Comparison of ENCODE assay signal across 20 cellular contexts in the genomic region with DNA sequence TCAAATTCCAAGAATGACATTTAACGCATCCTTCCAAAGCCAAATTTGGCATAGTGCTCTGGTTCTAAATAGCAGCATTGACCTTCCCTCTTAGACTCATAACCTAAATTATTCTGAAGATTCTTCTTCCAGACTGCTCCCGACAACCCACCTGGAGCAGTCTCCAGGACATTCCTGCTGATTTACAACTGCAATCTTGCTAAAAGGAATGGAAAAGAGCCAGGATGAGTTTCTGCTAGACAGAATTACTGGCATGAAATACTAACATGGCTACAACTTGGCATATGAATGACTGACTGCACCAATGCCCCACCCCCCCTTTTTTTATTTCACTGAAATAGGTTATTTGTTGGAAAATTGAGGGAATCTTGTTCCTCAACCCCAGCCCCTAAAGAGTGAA. TPM values are rescaled to one million over a fixed set of nuclear protein-coding genes. Genes with fewer than 3 reads are reported as not detected.
"Had no signal": no experiment of that assay in that cellular context is flagged by ENCODE, and none has a peak within 500 bp of the region (broad histone marks: within the 10 kb centered on the region; RNA-seq: fewer than 3 reads in every experiment).

No MANE protein-coding gene starts in this region.

- H3K4me1 Mint-ChIP-seq: activated CD4-positive, alpha-beta T cell treated with anti-CD3 and anti-CD28 coated beads, Interleukin-2, amount 10 ng/mL, durations not matched to agents 24 days and 14 days; central memory CD8-positive, alpha-beta T cell had no signal

- H3K9me3 ChIP-seq: esophagus squamous epithelium, tibial nerve, uterus had no signal

- H3K27me3 ChIP-seq: brain microvascular endothelial cell, esophagus squamous epithelium, tibial nerve, uterus had no signal

- DNase-seq: activated CD4-positive, alpha-beta T cell treated with anti-CD3 and anti-CD28 coated beads, Interleukin-2, amount 10 ng/mL, durations not matched to agents 24 days and 14 days; activated CD8-positive, alpha-beta T cell treated with anti-CD3 and anti-CD28 coated beads, Interleukin-2, amount 10 ng/mL, durations not matched to agents 7 days and 5 days; activated naive CD4-positive, alpha-beta T cell treated with anti-CD3 and anti-CD28 coated beads for 36 hours; activated T-cell treated with anti-CD3 and anti-CD28 coated beads, Interleukin-2, amount 50 U/mL, for 24 hours; brain microvascular endothelial cell; dermis blood vessel endothelial cell; effector memory CD4-positive, alpha-beta T cell; esophagus squamous epithelium; left ventricle myocardium superior; natural killer cell; nucleus accumbens; T-helper 1 cell; T1000; uterus had no signal

- H3K27ac ChIP-seq: brain microvascular endothelial cell, esophagus squamous epithelium, tibial nerve, uterus had no signal

- H3K36me3 ChIP-seq: brain microvascular endothelial cell, esophagus squamous epithelium, tibial nerve, uterus had no signal

- H3K36me3 Mint-ChIP-seq: memory B cell, natural killer cell had no signal

- H3K27ac Mint-ChIP-seq: activated CD4-positive, alpha-beta T cell treated with anti-CD3 and anti-CD28 coated beads, Interleukin-2, amount 10 ng/mL, durations not matched to agents 24 days and 14 days; activated CD8-positive, alpha-beta T cell treated with anti-CD3 and anti-CD28 coated beads, Interleukin-2, amount 10 ng/mL, durations not matched to agents 7 days and 5 days; activated naive CD4-positive, alpha-beta T cell treated with anti-CD3 and anti-CD28 coated beads for 36 hours; activated T-cell treated with anti-CD3 and anti-CD28 coated beads, Interleukin-2, amount 50 U/mL, for 24 hours; activated T-helper 2 cell treated with anti-CD3 and anti-CD28 coated beads, Interferon-gamma antibody, Interleukin-2, Interleukin-4, amounts not matched to agents 10 μg/mL and 5 μg/mL and 100 μg/mL, durations not matched to agents 14 hours and 24 hours and 36 hours; memory B cell; natural killer cell; stimulated activated naive CD8-positive, alpha-beta T cell treated with anti-CD3 and anti-CD28 coated beads, Interleukin-15, Interleukin-2, amounts not matched to agents 100 ng/mL and 50 ng/mL, for 24 hours had no signal

- H3K9me3 Mint-ChIP-seq: activated CD4-positive, alpha-beta T cell treated with anti-CD3 and anti-CD28 coated beads, Interleukin-2, amount 10 ng/mL, durations not matched to agents 24 days and 14 days; activated naive CD4-positive, alpha-beta T cell treated with anti-CD3 and anti-CD28 coated beads for 36 hours; activated T-cell treated with anti-CD3 and anti-CD28 coated beads, Interleukin-2, amount 50 U/mL, for 24 hours; activated T-helper 2 cell treated with anti-CD3 and anti-CD28 coated beads, Interferon-gamma antibody, Interleukin-2, Interleukin-4, amounts not matched to agents 10 μg/mL and 5 μg/mL and 100 μg/mL, durations not matched to agents 14 hours and 24 hours and 36 hours; central memory CD8-positive, alpha-beta T cell; memory B cell; natural killer cell; stimulated activated naive CD8-positive, alpha-beta T cell treated with anti-CD3 and anti-CD28 coated beads, Interleukin-15, Interleukin-2, amounts not matched to agents 100 ng/mL and 50 ng/mL, for 24 hours had no signal

- H3K27me3 Mint-ChIP-seq: activated T-cell treated with anti-CD3 and anti-CD28 coated beads, Interleukin-2, amount 50 U/mL, for 24 hours; central memory CD8-positive, alpha-beta T cell; memory B cell had no signal

- H3K4me3 Mint-ChIP-seq: activated CD4-positive, alpha-beta T cell treated with anti-CD3 and anti-CD28 coated beads, Interleukin-2, amount 10 ng/mL, durations not matched to agents 24 days and 14 days; activated CD8-positive, alpha-beta T cell treated with anti-CD3 and anti-CD28 coated beads, Interleukin-2, amount 10 ng/mL, durations not matched to agents 7 days and 5 days; activated naive CD4-positive, alpha-beta T cell treated with anti-CD3 and anti-CD28 coated beads for 36 hours; activated T-cell treated with anti-CD3 and anti-CD28 coated beads, Interleukin-2, amount 50 U/mL, for 24 hours; central memory CD8-positive, alpha-beta T cell; memory B cell; natural killer cell; stimulated activated naive CD8-positive, alpha-beta T cell treated with anti-CD3 and anti-CD28 coated beads, Interleukin-15, Interleukin-2, amounts not matched to agents 100 ng/mL and 50 ng/mL, for 24 hours had no signal

- H3K4me3 ChIP-seq: esophagus squamous epithelium, tibial nerve, uterus had no signal

- ATAC-seq: activated CD8-positive, alpha-beta T cell treated with anti-CD3 and anti-CD28 coated beads, Interleukin-2, amount 10 ng/mL, durations not matched to agents 7 days and 5 days; left ventricle myocardium superior; natural killer cell had no signal

- H3K4me1 ChIP-seq: uterus had no signal

RNA-seq across cellular contexts. Expression of gene ITGB6, which starts 47.2 kb away (rescaled TPM):
- total RNA-seq: activated CD4-positive, alpha-beta T cell treated with anti-CD3 and anti-CD28 coated beads, Interleukin-2, amount 10 ng/mL, durations not matched to agents 24 days and 14 days; activated CD8-positive, alpha-beta T cell treated with anti-CD3 and anti-CD28 coated beads, Interleukin-2, amount 10 ng/mL, durations not matched to agents 7 days and 5 days; activated naive CD4-positive, alpha-beta T cell treated with anti-CD3 and anti-CD28 coated beads for 36 hours; activated T-helper 2 cell treated with anti-CD3 and anti-CD28 coated beads, Interferon-gamma antibody, Interleukin-2, Interleukin-4, amounts not matched to agents 10 μg/mL and 5 μg/mL and 100 μg/mL, durations not matched to agents 14 hours and 24 hours and 36 hours; natural killer cell; posterior vena cava; tibial nerve had no signal
